Comparison of ENCODE assay signal across 1 cellular context in genomic region chr15:92853222-92853621, GRCh38.
TF ChIP-seq lines count a peak whose summit lies in the region.

No MANE protein-coding gene starts in this region.

TF ChIP-seq in K562, 482 proteins besides CTCF, POLR2A, EP300 and RAD21:
- TF ChIP-seq TARDBP (IDR thresholded peaks at IDR 0.05): no peak
- TF ChIP-seq RCOR1 (IDR thresholded peaks at IDR 0.05; ENCODE audit: borderline replicate concordance in 1 of 2, low read depth in 2 of 2, low read length in 2 of 2): no peak
- TF ChIP-seq FOXJ2 (tag; IDR thresholded peaks at IDR 0.05): no peak
- TF ChIP-seq ZNF280B (CRISPR knock-in tag; IDR thresholded peaks at IDR 0.05): no peak
- TF ChIP-seq ZNF140 (CRISPR knock-in tag; IDR thresholded peaks at IDR 0.05): no peak
- TF ChIP-seq CCAR2 (IDR thresholded peaks at IDR 0.05; ENCODE audit: low read depth, low read length): no peak
- TF ChIP-seq DLX4 (CRISPR knock-in tag; IDR thresholded peaks at IDR 0.05): no peak
- TF ChIP-seq ZNF24 (IDR thresholded peaks at IDR 0.05): no peak
- no peak for TF ChIP-seq ZNF639 (CRISPR knock-in tag; conservative IDR thresholded peaks at IDR 0.05 in 1 of 2, IDR thresholded peaks at IDR 0.05 in 1 of 2)
- TF ChIP-seq SRSF9 (IDR thresholded peaks at IDR 0.05; ENCODE audit: borderline replicate concordance, low read depth, low read length): no peak
- TF ChIP-seq RBM17 (IDR thresholded peaks at IDR 0.05; ENCODE audit: borderline replicate concordance, low read depth, low read length): no peak
- no peak for TF ChIP-seq ZNF354B (CRISPR knock-in tag; IDR thresholded peaks at IDR 0.05)
- no peak for TF ChIP-seq JUN (IDR thresholded peaks at IDR 0.05; ENCODE audit: borderline replicate concordance, low read depth, low read length)
- TF ChIP-seq JUN (CRISPR knock-in tag; IDR thresholded peaks at IDR 0.05; ENCODE audit: borderline replicate concordance): no peak
- no peak for TF ChIP-seq ARID2 (IDR thresholded peaks at IDR 0.05)
- TF ChIP-seq HNRNPUL1 (IDR thresholded peaks at IDR 0.05; ENCODE audit: low read length): no peak
